ENCODE assay signal across 9 cellular contexts in genomic region chr5:132979976-132980375, GRCh38.
"Had no signal": no experiment of that assay in that cellular context is flagged by ENCODE, and none has a peak within 500 bp of the region (broad histone marks: within the 10 kb centered on the region; RNA-seq: fewer than 3 reads in every experiment).

No MANE protein-coding gene starts in this region.

- H3K4me3 ChIP-seq: GM23338 had no signal

- H3K4me1 Mint-ChIP-seq: GM23338, H9, IgD-negative memory B cell had no signal

- H3K4me2 ChIP-seq: GM23338 had no signal

- H2AFZ ChIP-seq: GM23338 had no signal

- DNase-seq: H9, KG1 had no signal

- H3K4me3 Mint-ChIP-seq: GM23338, H9, HFFc6, IgD-negative memory B cell had no signal

- H3K27me3 Mint-ChIP-seq: IgD-negative memory B cell had no signal

- ATAC-seq: GM23338, HepG2 had no signal

- H3K27ac ChIP-seq: HL-60 had no signal

- H3K27ac Mint-ChIP-seq: GM23338, H9, HFFc6, IgD-negative memory B cell had no signal

- FAIRE-seq: H1, H54, HepG2 had no signal
